ENCODE assay signal across 16 cellular contexts in genomic region chr1:184568148-184568547, GRCh38.
DNase-seq lines count a peak whose midpoint lies in the region; ATAC-seq, FAIRE-seq and TF ChIP-seq lines count a peak whose summit lies in the region.
"Had no signal": no experiment of that assay in that cellular context is flagged by ENCODE, and none has a peak within 500 bp of the region (broad histone marks: within the 10 kb centered on the region; RNA-seq: fewer than 3 reads in every experiment).

No MANE protein-coding gene starts in this region.

- ATAC-seq in A549 (no peak), left colon (peak; percentile 83), GM18520 (IDR thresholded peaks at IDR 0.05; ENCODE audit: unreplicated experiment) (no peak)

- no peak overlapping the region for H3K9ac ChIP-seq in SK-N-MC (ENCODE audit: insufficient read length)

- no peaks in the 10 kb centered on the region for H3K36me3 ChIP-seq in SK-N-MC (ENCODE audit: insufficient read depth, low read length)
- no peaks in the 10 kb centered on the region for H3K36me3 ChIP-seq in muscle layer of duodenum (ENCODE audit: control insufficient read depth in 1 of 2, insufficient read depth in 2 of 2, low read length in 2 of 2)

- no peak for TF ChIP-seq RAD21 in A549 (conservative IDR thresholded peaks at IDR 0.05 in 1 of 2, IDR thresholded peaks at IDR 0.05 in 1 of 2)

- no peak for TF ChIP-seq CTCF in A549 (IDR thresholded peaks at IDR 0.05)

- CTCF ChIA-PET in A549 (lab: Yijun Ruan, JAX), result interaction anchor here (0.6 to 2.1 kb wide), 4 partner anchors 11 to 346 kb away, joined by 3 to 6 read pairs (median 3); no protein-coding TSS in a partner anchor

- intact Hi-C loops in left colon (cut with DNase I, micrococcal nuclease), result loop anchor here in 1 of 2 donors (10.0 kb wide), 1 partner anchor 493 kb away; no protein-coding TSS in a partner anchor

- no peak for TF ChIP-seq POLR2A in A549 (IDR thresholded peaks at IDR 0.05; ENCODE audit: low read length)

- H3K9me3 ChIP-seq in A549, result no peaks in the 10 kb centered on the region
- H3K9me3 ChIP-seq in SK-N-MC (ENCODE audit: low read depth, low read length), result no peaks in the 10 kb centered on the region
- H3K9me3 ChIP-seq in muscle layer of duodenum (ENCODE audit: control insufficient read depth in 1 of 2, low read length in 2 of 2), result no peaks in the 10 kb centered on the region

- no peak for FAIRE-seq in A549 (lab: Jason Lieb, UNC)
- FAIRE-seq: H1 had no signal

- no peak for TF ChIP-seq EP300 in A549 (IDR thresholded peaks at IDR 0.05)

- POLR2A ChIA-PET in A549 (lab: Yijun Ruan, JAX), result no interaction called here

- H3K27me3 ChIP-seq in muscle layer of duodenum (ENCODE audit: low read depth, low read length), result no peaks in the 10 kb centered on the region

- DNase-seq in A549 (ENCODE audit: low read depth in 1 of 2, low spot score in 1 of 2), result no peak
- DNase-seq in SK-N-MC (ENCODE audit: low read depth, low spot score), result peak; percentile 68
- no peak for DNase-seq in left colon
- DNase-seq in NOMO-1 treated with dmso at 0.1 percent for 144 hours (lab: John Stamatoyannopoulos, UW; ENCODE audit: unreplicated experiment), result no peak
- no peak for DNase-seq in substantia nigra (lab: John Stamatoyannopoulos, UW)
- DNase-seq in SHP77 (lab: John Stamatoyannopoulos, UW), result no peak
- DNase-seq: 8988T, DMS153, Karpas-422, NCI-H187, NCI-H524 treated with DMSO at 0.1 percent for 48 hours, SIG-M5 had no signal

- peak overlapping the region; percentile 47 for H3K4me2 ChIP-seq in A549

- H3K27ac ChIP-seq in A549 (peak overlapping the region in 1 of 2 experiments; percentile 31; a peak in 1 of 6 replicates), SK-N-MC (peak overlapping the region; percentile 38; the same call in 1 of the 2 replicates), muscle layer of duodenum (ENCODE audit: low read length) (peak overlapping the region; percentile 40), substantia nigra (ENCODE audit: low read depth, low read length, poor library complexity, severe bottlenecking) (no peak overlapping the region)
- H3K27ac ChIP-seq: C4-2B had no signal

- H3K4me3 ChIP-seq in A549 (0 out of 3 replicates have a peak overlapping the region, but pooled peaks have one; percentile 22), SK-N-MC (peak overlapping the region; percentile 29; the same call in 1 of the 2 replicates), muscle layer of duodenum (ENCODE audit: low read depth in 1 of 2, low read length in 2 of 2) (peak overlapping the region in 1 of 2 donors; percentile 40)

- whole genome bisulfite sequencing in A549 (ENCODE audit: missing lambda C conversion rate), result 52% methylated on average over 2 of the region's 2 CpGs

- H3K4me1 ChIP-seq in A549 (peaks cover 12% of the 10 kb centered on the region; the same call in 2 of the 3 replicates), muscle layer of duodenum (ENCODE audit: control insufficient read depth in 1 of 2, insufficient read depth in 2 of 2, low read length in 2 of 2) (no peaks in the 10 kb centered on the region)

TF ChIP-seq in A549, 52 proteins besides CTCF, POLR2A, EP300 and RAD21:
- TF ChIP-seq CEBPB (IDR thresholded peaks at IDR 0.05), result peak in 1 of 2 experiments; percentile 68; a peak in 1 of 4 replicates
- no peak for TF ChIP-seq KDM1A (IDR thresholded peaks at IDR 0.05; ENCODE audit: low read depth)
